ENCODE assay signal across 32 cellular contexts in genomic region chr17:68605914-68606313, GRCh38. TPM values are rescaled to one million over a fixed set of nuclear protein-coding genes. Genes with fewer than 3 reads are reported as not detected.
"Had no signal": no experiment of that assay in that cellular context is flagged by ENCODE, and none has a peak within 500 bp of the region (broad histone marks: within the 10 kb centered on the region; RNA-seq: fewer than 3 reads in every experiment).

No MANE protein-coding gene starts in this region.

- H3K27ac ChIP-seq: adrenal gland, PC-9, VCaP had no signal

- H3K4me3 Mint-ChIP-seq: activated B cell treated with CpG ODN at 0.5 μM for 24 hours; activated CD4-positive, alpha-beta memory T cell treated with anti-CD3 and anti-CD28 coated beads for 36 hours; activated naive CD4-positive, alpha-beta T cell treated with anti-CD3 and anti-CD28 coated beads for 36 hours; activated T-cell treated with anti-CD3 and anti-CD28 coated beads, Interleukin-2, amount 50 U/mL, for 4 hours; activated T-helper 1 cell treated with anti-CD3 and anti-CD28 coated beads, Interleukin-12 subunit alpha, Interleukin-12 subunit beta, Interleukin-2, Interleukin-4 antibody, amounts not matched to agents 30 ng/mL and 10 ng/mL and 1 ng/mL, durations not matched to agents 14 hours and 24 hours and 36 hours; brain had no signal

- ATAC-seq: activated naive CD4-positive, alpha-beta T cell treated with anti-CD3 and anti-CD28 coated beads, Interleukin-2, amount 50 U/mL, for 72 hours; activated T-cell treated with anti-CD3 and anti-CD28 coated beads, Interleukin-2, amount 50 U/mL, for 4 hours had no signal

- H3K27ac Mint-ChIP-seq: activated B cell treated with CpG ODN at 0.5 μM for 24 hours; activated CD4-positive, alpha-beta memory T cell treated with anti-CD3 and anti-CD28 coated beads for 36 hours; activated naive CD4-positive, alpha-beta T cell treated with anti-CD3 and anti-CD28 coated beads for 36 hours; activated naive CD4-positive, alpha-beta T cell treated with anti-CD3 and anti-CD28 coated beads, Interleukin-2, amount 50 U/mL, for 72 hours; activated T-helper 1 cell treated with anti-CD3 and anti-CD28 coated beads, Interleukin-12 subunit alpha, Interleukin-12 subunit beta, Interleukin-2, Interleukin-4 antibody, amounts not matched to agents 30 ng/mL and 10 ng/mL and 1 ng/mL, durations not matched to agents 14 hours and 24 hours and 36 hours; brain had no signal

- H3K4me3 ChIP-seq: adrenal gland, PC-9 had no signal

- H2AFZ ChIP-seq: PC-9 had no signal

- H3K36me3 ChIP-seq: adrenal gland had no signal

- DNase-seq: activated B cell treated with CpG ODN at 0.5 μM for 24 hours; activated CD4-positive, alpha-beta memory T cell treated with anti-CD3 and anti-CD28 coated beads for 36 hours; activated CD4-positive, alpha-beta T cell treated with anti-CD3 and anti-CD28 coated beads for 4 hours; activated CD4-positive, alpha-beta T cell treated with anti-CD3 and anti-CD28 coated beads, Interleukin-2, amount 50 U/mL, for 1 hour; activated CD4-positive, CD25-positive, alpha-beta regulatory T cell treated with anti-CD3 and anti-CD28 coated beads, Interleukin-2, amount 50 U/mL, for 72 hours; activated CD8-positive, alpha-beta memory T cell treated with anti-CD3 and anti-CD28 coated beads, Interleukin-2, amount 50 U/mL, for 4 hours; activated gamma-delta T cell treated with Interleukin-2 at 50 U/mL for 16 hours; activated naive CD4-positive, alpha-beta T cell treated with anti-CD3 and anti-CD28 coated beads for 36 hours; activated T-cell treated with anti-CD3 and anti-CD28 coated beads for 4 hours; activated T-cell treated with anti-CD3 and anti-CD28 coated beads, Interleukin-2, amount 50 U/mL, for 4 hours; adrenal gland; caudate nucleus; cerebellar nuclear complex; MV-4-11; NCI-H1092; NCI-H1436 treated with DMSO at 0.1 percent for 48 hours; NCI-H1694 treated with DMSO at 0.1 percent for 48 hours; NCI-H2029; NCI-H345; NCI-H524 treated with DMSO at 0.1 percent for 48 hours; PC-9; Right ventricle myocardium superior; SW 1271; T-helper 1 cell; T-helper 2 cell; T-helper 9 cell had no signal

- H3K4me2 ChIP-seq: PC-9 had no signal

RNA-seq across cellular contexts. Expression of gene FAM20A, which starts 4.7 kb away (rescaled TPM):
- total RNA-seq: activated B cell treated with CpG ODN at 0.5 μM for 24 hours; activated CD4-positive, alpha-beta memory T cell treated with anti-CD3 and anti-CD28 coated beads for 36 hours; activated naive CD4-positive, alpha-beta T cell treated with anti-CD3 and anti-CD28 coated beads for 36 hours; activated naive CD4-positive, alpha-beta T cell treated with anti-CD3 and anti-CD28 coated beads, Interleukin-2, amount 50 U/mL, for 72 hours; activated T-helper 1 cell treated with anti-CD3 and anti-CD28 coated beads, Interleukin-12 subunit alpha, Interleukin-12 subunit beta, Interleukin-2, Interleukin-4 antibody, amounts not matched to agents 30 ng/mL and 10 ng/mL and 1 ng/mL, durations not matched to agents 14 hours and 24 hours and 36 hours; LHCN-M2; OCI-LY7; PC-9 had no signal
